In the genomic region with DNA sequence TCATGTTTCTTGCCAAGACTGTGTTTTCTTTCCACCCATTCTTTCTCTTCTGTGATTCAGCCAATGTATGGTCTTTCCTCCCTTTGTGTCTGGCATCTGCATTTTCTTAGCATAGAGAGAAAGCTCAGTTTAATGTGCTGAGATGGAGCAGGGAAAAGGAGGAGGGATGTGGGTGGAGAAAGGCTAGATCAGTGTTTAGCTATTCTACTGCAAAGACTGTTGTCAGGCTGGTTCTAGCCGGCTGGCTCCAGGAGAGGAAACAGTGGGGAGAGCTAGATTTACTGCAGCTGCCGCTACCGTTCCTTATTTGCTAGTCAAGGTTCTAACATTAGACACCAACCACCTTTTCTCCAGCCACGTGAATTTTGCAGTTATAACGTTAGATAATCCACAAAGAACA, we compare ENCODE assay signal across 8 cellular contexts. TPM values are rescaled to one million over a fixed set of nuclear protein-coding genes. Genes with fewer than 3 reads are reported as not detected.
DNase-seq lines count a peak whose midpoint lies in the region; ATAC-seq and TF ChIP-seq lines count a peak whose summit lies in the region.

No MANE protein-coding gene starts in this region.

- H3K4me3 ChIP-seq in breast epithelium (no peak overlapping the region), adipocyte (ENCODE audit: low read length) (no peak overlapping the region), iPS-20b (ENCODE audit: low read length) (peak overlapping the region; percentile 26), stomach (no peak overlapping the region)

- H3K4me3 Mint-ChIP-seq in MCF 10A (ENCODE audit: unreplicated experiment): no peak overlapping the region

- no peaks in the 10 kb centered on the region for H3K4me1 Mint-ChIP-seq in MCF 10A (ENCODE audit: insufficient read depth, unreplicated experiment)

- H3K36me3 Mint-ChIP-seq in MCF 10A (ENCODE audit: insufficient read depth, unreplicated experiment): no peaks in the 10 kb centered on the region

- TF ChIP-seq POLR2A in breast epithelium (IDR thresholded peaks at IDR 0.05): no peak
- TF ChIP-seq POLR2A in stomach (IDR thresholded peaks at IDR 0.05): no peak

- H3K9ac ChIP-seq in adipocyte (ENCODE audit: low read length): no peak overlapping the region
- H3K9ac ChIP-seq in iPS-20b (ENCODE audit: low read depth, low read length): peak overlapping the region; percentile 80

- H3K36me3 ChIP-seq in breast epithelium (no peaks in the 10 kb centered on the region), adipocyte (ENCODE audit: control insufficient read depth, insufficient read depth, low read length, severe bottlenecking) (no peaks in the 10 kb centered on the region), iPS-20b (ENCODE audit: insufficient read depth, low read depth, low read length) (no peaks in the 10 kb centered on the region), stomach (no peaks in the 10 kb centered on the region)

- CTCF ChIA-PET in MCF 10A (lab: Yijun Ruan, JAX): no interaction called here

- H3K27ac ChIP-seq in breast epithelium (peak overlapping the region; percentile 41 to 50), iPS-20b (ENCODE audit: low read length) (peak overlapping the region; percentile 93), stomach (peak overlapping the region in 4 of 5 donors; percentile 25 to 74 (median 39))

- no peaks in the 10 kb centered on the region for H3K9me3 ChIP-seq in breast epithelium
- no peaks in the 10 kb centered on the region for H3K9me3 ChIP-seq in adipocyte (ENCODE audit: control insufficient read depth, low read length)
- no peaks in the 10 kb centered on the region for H3K9me3 ChIP-seq in iPS-20b (ENCODE audit: insufficient read depth, low read depth, low read length)
- no peaks in the 10 kb centered on the region for H3K9me3 ChIP-seq in stomach

- H3K9me3 Mint-ChIP-seq in MCF 10A (ENCODE audit: unreplicated experiment): no peaks in the 10 kb centered on the region

- BruUV-seq in MCF 10A (replicated peaks; lab: Mats Ljungman, UMichigan): no TSS peak

- TF ChIP-seq EP300 in stomach (IDR thresholded peaks at IDR 0.05): no peak

- intact Hi-C loops in breast epithelium (cut with DNase I; ENCODE audit: low total_unique reads): no loop called here
- intact Hi-C loops in MCF 10A (cut with micrococcal nuclease): no loop called here
- intact Hi-C loops in stomach (cut with DNase I; ENCODE audit: low total_unique reads): no loop called here

- ATAC-seq in HG03442 (IDR thresholded peaks at IDR 0.05; ENCODE audit: unreplicated experiment): no peak

- peaks cover 0 to 6% of the 10 kb centered on the region in 2 donors for H3K4me1 ChIP-seq in breast epithelium
- peaks cover 25% of the 10 kb centered on the region for H3K4me1 ChIP-seq in adipocyte (ENCODE audit: control insufficient read depth, insufficient read depth, low read length)
- H3K4me1 ChIP-seq in iPS-20b (ENCODE audit: insufficient read depth, low read length): peaks cover 48% of the 10 kb centered on the region
- peaks cover 14 to 40% (median 28%) of the 10 kb centered on the region in 4 donors for H3K4me1 ChIP-seq in stomach

- WGBS in stomach, 5 donors: 4 to 9% (median 6%) methylated on average over 5 of the region's 5 CpGs

- POLR2A ChIA-PET in MCF 10A (lab: Yijun Ruan, JAX): interaction anchor here (0.9 to 1.2 kb wide), 2 partner anchors 10 to 366 kb away, joined by 3 to 4 read pairs; no protein-coding TSS in a partner anchor

- TF ChIP-seq CTCF in breast epithelium (IDR thresholded peaks at IDR 0.05) (no peak), MCF 10A (IDR thresholded peaks at IDR 0.05; ENCODE audit: unreplicated experiment) (no peak), stomach (IDR thresholded peaks at IDR 0.05) (no peak)

- peak in 1 of 2 donors; percentile 33 for DNase-seq in breast epithelium (ENCODE audit: low spot score in 2 of 2)
- no peak for DNase-seq in MCF 10A (ENCODE audit: unreplicated experiment)
- peak; percentile 59 for DNase-seq in adipocyte (ENCODE audit: low read depth)
- DNase-seq in stomach: no peak
- no peak for DNase-seq in stimulated activated CD4-positive, alpha-beta T cell treated with anti-CD3 and anti-CD28 coated beads, Interleukin-2, amount 100 ng/mL, for 48 hours
- DNase-seq in T-helper 9 cell: no peak

- H3K27ac Mint-ChIP-seq in MCF 10A (ENCODE audit: low read depth, unreplicated experiment): no peak overlapping the region

- no peaks in the 10 kb centered on the region for H3K27me3 ChIP-seq in breast epithelium
- H3K27me3 ChIP-seq in adipocyte (replicated peaks; ENCODE audit: control insufficient read depth, insufficient read depth, low read length): no peaks in the 10 kb centered on the region
- H3K27me3 ChIP-seq in iPS-20b (ENCODE audit: insufficient read depth, low read length): no peaks in the 10 kb centered on the region
- no peaks in the 10 kb centered on the region for H3K27me3 ChIP-seq in stomach

- no peaks in the 10 kb centered on the region for H3K27me3 Mint-ChIP-seq in MCF 10A (ENCODE audit: insufficient read depth, unreplicated experiment)

RNA-seq across cellular contexts. Expression of a gene that starts 5.2 kb away (rescaled TPM):
- total RNA-seq in breast epithelium (10 to 100 TPM; 42.2 to 52.1 (median 51.5) TPM), MCF 10A (2022) (32.7 and 34.4 TPM in 2 replicates), stomach (10 to 100 TPM in 4 of 5 donors, 1 to 10 TPM in 1; 3.2 to 78.0 (median 25.5) TPM)
- polyA plus RNA-seq in stomach: 10 to 100 TPM; 18.2 to 40.0 (median 22.8) TPM

RNA-seq across cellular contexts. Expression of a gene that starts 29.9 kb away (rescaled TPM):
- total RNA-seq in breast epithelium (100 to 1,000 TPM in 1 of 3 donors, 10 to 100 TPM in 2; 36.7 to 466 (median 42.0) TPM), MCF 10A (2022) (0.64 and 1.6 TPM in 2 replicates), stomach (100 to 1,000 TPM in 2 of 5 donors, 10 to 100 TPM in 3; 11.6 to 282 (median 88.7) TPM)
- polyA plus RNA-seq in stomach: 10 to 100 TPM; 10.6 to 20.6 (median 16.8) TPM

Comparison
In these comparisons a context has a peak if more than half of its experiments do, and no peak if none do; other contexts are left out.
1. H3K27ac ChIP-seq: peak in every context shown above with its lines; median percentile 93 in iPS-20b; 46 in breast epithelium; 39 in stomach.